11 cellular contexts compared by ENCODE assay signal in the genomic region with DNA sequence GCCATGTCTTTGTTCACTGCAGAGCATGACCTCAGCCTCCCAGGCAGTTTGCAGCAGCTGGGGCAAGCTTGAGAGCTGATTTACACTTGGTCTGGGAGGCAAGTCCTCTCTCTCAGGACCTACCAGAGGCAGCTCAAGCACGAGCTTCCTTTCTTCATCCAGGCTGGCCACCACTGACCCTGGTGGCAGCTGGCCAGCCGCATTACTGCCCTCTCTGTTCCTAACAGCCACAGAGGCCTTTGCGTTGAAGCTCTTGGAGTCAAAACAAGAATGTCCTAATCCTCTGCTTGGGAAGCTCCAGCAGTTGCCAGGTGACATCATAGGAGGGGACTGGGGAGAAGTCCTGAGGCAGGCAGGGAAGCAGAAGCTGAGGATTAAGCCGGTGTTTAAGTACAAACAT.
DNase-seq lines count a peak whose midpoint lies in the region; ATAC-seq and TF ChIP-seq lines count a peak whose summit lies in the region.
"Had no signal": no experiment of that assay in that cellular context is flagged by ENCODE, and none has a peak within 500 bp of the region (broad histone marks: within the 10 kb centered on the region; RNA-seq: fewer than 3 reads in every experiment).

No MANE protein-coding gene starts in this region.

- peak overlapping the region; percentile 67 for H2AFZ ChIP-seq in neuronal stem cell (ENCODE audit: low read length)

- H3K4me3 ChIP-seq in neuronal stem cell (ENCODE audit: low read length in 2 of 2) (no peak overlapping the region), uterus (no peak overlapping the region)

- peak overlapping the region; percentile 62 for H2BK120ac ChIP-seq in neuronal stem cell (ENCODE audit: low read depth, low read length)

- no peak overlapping the region for H2BK15ac ChIP-seq in neuronal stem cell (ENCODE audit: low read length)

- H3K23ac ChIP-seq in neuronal stem cell (ENCODE audit: low read depth, low read length, poor library complexity): no peak overlapping the region

- no peaks in the 10 kb centered on the region for H3K79me1 ChIP-seq in neuronal stem cell (ENCODE audit: low read depth, low read length)

- H2BK5ac ChIP-seq in neuronal stem cell (ENCODE audit: low read length): no peak overlapping the region

- no peak for ATAC-seq in HG03354 (IDR thresholded peaks at IDR 0.05; ENCODE audit: poor library complexity, severe bottlenecking, unreplicated experiment)
- ATAC-seq in GM21526 (IDR thresholded peaks at IDR 0.05; ENCODE audit: low FRiP score, unreplicated experiment): no peak
- ATAC-seq in HG03045 (IDR thresholded peaks at IDR 0.05; ENCODE audit: unreplicated experiment): no peak

- peak; percentile 7 for DNase-seq in NCI-H446 treated with DMSO at 0.1 percent for 48 hours (lab: John Stamatoyannopoulos, UW)
- DNase-seq in NCI-H446 (lab: John Stamatoyannopoulos, UW): no peak
- DNase-seq in globus pallidus (ENCODE audit: low spot score): peak; percentile 67
- DNase-seq in neuronal stem cell (ENCODE audit: low spot score): no peak
- peak; percentile 86 for DNase-seq in uterus
- DNase-seq: activated CD4-positive, CD25-positive, alpha-beta regulatory T cell treated with anti-CD3 and anti-CD28 coated beads, Interleukin-2, amount 50 U/mL, for 72 hours; NCI-H1694; stimulated activated CD4-positive, alpha-beta T cell treated with anti-CD3 and anti-CD28 coated beads, Interleukin-1b, Interleukin-23, amount 100 ng/mL, for 48 hours had no signal

- H3K4me1 ChIP-seq in neuronal stem cell (ENCODE audit: control insufficient read depth in 2 of 2, insufficient read depth in 1 of 2, low read depth in 1 of 2, low read length in 2 of 2): peaks cover 26 to 54% of the 10 kb centered on the region in 2 donors
- peaks cover 12 to 23% of the 10 kb centered on the region in 2 donors for H3K4me1 ChIP-seq in uterus

- H3K14ac ChIP-seq in neuronal stem cell (ENCODE audit: low read length): no peak overlapping the region

- no peak for TF ChIP-seq POLR2A in uterus (IDR thresholded peaks at IDR 0.05)

- H3K4me2 ChIP-seq in neuronal stem cell (ENCODE audit: insufficient read depth, low read length, poor library complexity, severe bottlenecking): no peak overlapping the region

- H2BK12ac ChIP-seq in neuronal stem cell (ENCODE audit: low read length): no peak overlapping the region

- no peak overlapping the region for H3K9ac ChIP-seq in neuronal stem cell (ENCODE audit: low read depth, low read length, poor library complexity)

- H2AK5ac ChIP-seq in neuronal stem cell (ENCODE audit: low read depth, low read length): no peak overlapping the region

- H3K4ac ChIP-seq in neuronal stem cell (ENCODE audit: low read length): no peak overlapping the region

- H3K18ac ChIP-seq in neuronal stem cell (ENCODE audit: low read length): peak overlapping the region; percentile 44

- TF ChIP-seq CTCF in uterus (IDR thresholded peaks at IDR 0.05): no peak

- no CpG with 5 or more reads among the region's 4 CpGs for WGBS in neuronal stem cell (ENCODE audit: extremely low coverage in 2 of 2, insufficient read length in 2 of 2, insufficient replicate concordance in 1 of 2), 2 donors

- H4K91ac ChIP-seq in neuronal stem cell (ENCODE audit: low read depth, low read length, poor library complexity): peak overlapping the region; percentile 6

- no peaks in the 10 kb centered on the region for H3K9me3 ChIP-seq in neuronal stem cell (replicated peaks in 1 of 2; ENCODE audit: control insufficient read depth in 2 of 2, insufficient read depth in 1 of 2, low read depth in 1 of 2, low read length in 2 of 2)
- no peaks in the 10 kb centered on the region for H3K9me3 ChIP-seq in uterus

- no peaks in the 10 kb centered on the region for H3K36me3 ChIP-seq in neuronal stem cell (replicated peaks in 1 of 2; ENCODE audit: control insufficient read depth in 2 of 2, insufficient read depth in 2 of 2, low read length in 2 of 2)
- H3K36me3 ChIP-seq in uterus: no peaks in the 10 kb centered on the region

- H3K27me3 ChIP-seq in neuronal stem cell (ENCODE audit: control insufficient read depth in 3 of 3, insufficient read depth in 3 of 3, low read depth in 1 of 3, low read length in 3 of 3): no peaks in the 10 kb centered on the region
- no peaks in the 10 kb centered on the region for H3K27me3 ChIP-seq in uterus

- intact Hi-C loops in uterus (cut with DNase I; ENCODE audit: low total_unique reads): no loop called here

- H4K8ac ChIP-seq in neuronal stem cell (ENCODE audit: low read depth, low read length): peak overlapping the region; percentile 77

- peak overlapping the region; percentile 22 for H3K27ac ChIP-seq in neuronal stem cell (replicated peaks; ENCODE audit: low read length)
- peak overlapping the region; percentile 73 to 78 for H3K27ac ChIP-seq in uterus

Comparison
In these comparisons a context has a peak if more than half of its experiments do, and no peak if none do; other contexts are left out.
1. DNase-seq: peak in NCI-H446 treated with DMSO at 0.1 percent for 48 hours (single experiment), globus pallidus (single experiment) and uterus (2 of 2); none in NCI-H446 (0 of 2) and neuronal stem cell (single experiment).